ENCODE assay signal across 8 cellular contexts in genomic region chr15:92880796-92881569, GRCh38. TPM values are rescaled to one million over a fixed set of nuclear protein-coding genes. Genes with fewer than 3 reads are reported as not detected.
DNase-seq lines count a peak whose midpoint lies in the region; ATAC-seq, FAIRE-seq and TF ChIP-seq lines count a peak whose summit lies in the region.

No MANE protein-coding gene starts in this region.

- H3K4me1 ChIP-seq in cardiac muscle cell (ENCODE audit: low read depth) (peaks cover 36% of the 10 kb centered on the region), K562 (replicated peaks in 1 of 2; ENCODE audit: control insufficient read depth in 2 of 2, insufficient read depth in 2 of 2, low read length in 2 of 2) (peaks cover 24 to 50% of the 10 kb centered on the region in 2 experiments), mesendoderm (ENCODE audit: control insufficient read depth, low read depth, low read length) (peaks cover 6% of the 10 kb centered on the region), urinary bladder (ENCODE audit: insufficient read depth) (no peaks in the 10 kb centered on the region)

- H2AK5ac ChIP-seq in mesendoderm (ENCODE audit: low read length) = no peak overlapping the region

- TF ChIP-seq CTCF in cardiac muscle cell (IDR thresholded peaks at IDR 0.05; ENCODE audit: low read depth, low read length) (no peak), K562 (IDR thresholded peaks at IDR 0.05 in 2 of 3, conservative IDR thresholded peaks at IDR 0.05 in 1 of 3; ENCODE audit: insufficient read depth in 2 of 3, low read depth in 1 of 3, low read length in 3 of 3) (no peak)

- H2BK5ac ChIP-seq in mesendoderm (ENCODE audit: low read length) = no peak overlapping the region

- no peaks in the 10 kb centered on the region for H4K20me1 ChIP-seq in K562 (replicated peaks; ENCODE audit: control insufficient read depth, insufficient read depth, low read length)

- peak overlapping the region; percentile 45 for H3K18ac ChIP-seq in mesendoderm (ENCODE audit: low read length)

- H3K4ac ChIP-seq in mesendoderm (ENCODE audit: low read depth, low read length) = no peak overlapping the region

- no peaks in the 10 kb centered on the region for H3K9me1 ChIP-seq in K562 (ENCODE audit: control insufficient read depth, insufficient read depth, low read length)

- no peak for TF ChIP-seq EP300 in K562 (IDR thresholded peaks at IDR 0.05; ENCODE audit: low read length)

- H3K27ac ChIP-seq in cardiac muscle cell (peak overlapping the region; percentile 91), K562 (ENCODE audit: extremely low read depth, low read depth, low read length) (peak overlapping the region; percentile 85), mesendoderm (ENCODE audit: low read depth, low read length) (peak overlapping the region; percentile 11), urinary bladder (ENCODE audit: low read depth) (peak overlapping the region; percentile 32)

- no peak overlapping the region for H2BK120ac ChIP-seq in mesendoderm (ENCODE audit: low read depth, low read length)

- H3K23ac ChIP-seq in mesendoderm (ENCODE audit: low read length) = no peak overlapping the region

- peak overlapping the region; percentile 91 for H3K56ac ChIP-seq in mesendoderm (ENCODE audit: low read length)

- peaks cover 1% of the 10 kb centered on the region for H3K36me3 ChIP-seq in cardiac muscle cell
- H3K36me3 ChIP-seq in K562 (ENCODE audit: control insufficient read depth, insufficient read depth, low read length) = peaks cover 23% of the 10 kb centered on the region; the same call in 2 of the 3 replicates
- H3K36me3 ChIP-seq in mesendoderm (ENCODE audit: control insufficient read depth, insufficient read depth, low read length) = no peaks in the 10 kb centered on the region
- no peaks in the 10 kb centered on the region for H3K36me3 ChIP-seq in urinary bladder (ENCODE audit: insufficient read depth)

- in situ Hi-C loops in K562 (cut with MboI) = loop anchor here (5.0 kb wide), 1 partner anchor 69 kb away; no protein-coding TSS in a partner anchor

- WGBS in K562 (ENCODE audit: insufficient coverage, low coverage, missing lambda C conversion rate) = 18% methylated on average over 4 of the region's 4 CpGs
- WGBS in mesendoderm (ENCODE audit: extremely low coverage, insufficient coverage, low lambda C conversion rate) = no CpG with 5 or more reads among the region's 4 CpGs
- WGBS in urinary bladder = 32% methylated on average over 4 of the region's 4 CpGs

- H3K9me3 ChIP-seq in cardiac muscle cell (ENCODE audit: low read depth) (no peaks in the 10 kb centered on the region), K562 (replicated peaks; ENCODE audit: control insufficient read depth, insufficient read depth, low read depth, low read length) (no peaks in the 10 kb centered on the region)

- H3K27me3 ChIP-seq in cardiac muscle cell (no peaks in the 10 kb centered on the region), K562 (ENCODE audit: control insufficient read depth in 2 of 2, insufficient read depth in 2 of 2, low read length in 2 of 2) (no peaks in the 10 kb centered on the region), mesendoderm (ENCODE audit: insufficient read depth, low read length, poor library complexity) (no peaks in the 10 kb centered on the region)

- no peaks in the 10 kb centered on the region for H3K79me1 ChIP-seq in mesendoderm (ENCODE audit: low read length)

- ATAC-seq in Right ventricle myocardium inferior = no peak
- no peak for ATAC-seq in K562
- ATAC-seq in GM21619 (IDR thresholded peaks at IDR 0.05; ENCODE audit: unreplicated experiment) = no peak
- ATAC-seq in HG02870 (IDR thresholded peaks at IDR 0.05; ENCODE audit: unreplicated experiment) = no peak

- DNase-seq in cardiac muscle cell (ENCODE audit: low read depth in 1 of 2, low spot score in 1 of 2) = peak in 1 of 2 donors; percentile 70
- no peak for DNase-seq in Right ventricle myocardium inferior (ENCODE audit: missing footprints)
- no peak for DNase-seq in K562 (ENCODE audit: extremely low read depth in 1 of 4, low spot score in 3 of 4)
- no peak for DNase-seq in mesendoderm
- no peak for DNase-seq in UCSD-AML1 (lab: John Stamatoyannopoulos, UW; ENCODE audit: unreplicated experiment)

- intact Hi-C loops in Right ventricle myocardium inferior (cut with DNase I) (loop anchor here (5.0 kb wide), 1 partner anchor 36 kb away; no protein-coding TSS in a partner anchor), K562 (cut with micrococcal nuclease) (loop anchor here (1.0 kb wide), 1 partner anchor 32 kb away; no protein-coding TSS in a partner anchor)

- POLR2A ChIA-PET in K562 (lab: Yijun Ruan, JAX) = interaction anchor here (0.7 to 9.6 kb wide), 19 partner anchors 8 to 77 kb away, joined by 3 to 110 read pairs (median 6); partner anchors contain the start of gene CHD2

- no TSS peak for BruUV-seq in K562 (replicated peaks; lab: Mats Ljungman, UMichigan)

- H3K79me2 ChIP-seq in K562 (ENCODE audit: control insufficient read depth, insufficient read depth, low read length) (peaks cover 49% of the 10 kb centered on the region), mesendoderm (ENCODE audit: control insufficient read depth, insufficient read depth, low read length) (peaks cover 25% of the 10 kb centered on the region)

- TF ChIP-seq RAD21 in K562 (CRISPR knock-in tag; conservative IDR thresholded peaks at IDR 0.05 in 1 of 2, IDR thresholded peaks at IDR 0.05 in 1 of 2) = no peak

- H4K8ac ChIP-seq in mesendoderm (ENCODE audit: low read depth, low read length) = peak overlapping the region; percentile 58

- peak overlapping the region; percentile 27 to 86; a peak in 3 of 4 replicates for H3K9ac ChIP-seq in K562 (ENCODE audit: insufficient read depth in 1 of 2, low read depth in 2 of 2, low read length in 2 of 2)
- H3K9ac ChIP-seq in mesendoderm (ENCODE audit: low read length) = peak overlapping the region; percentile 76

- H3K4me3 ChIP-seq in cardiac muscle cell = no peak overlapping the region
- H3K4me3 ChIP-seq in K562 = peak overlapping the region; percentile 38
- H3K4me3 ChIP-seq in mesendoderm (ENCODE audit: low read length) = no peak overlapping the region
- no peak overlapping the region for H3K4me3 ChIP-seq in urinary bladder (ENCODE audit: low read depth, low read length)

- peak overlapping the region; percentile 7 for H4K5ac ChIP-seq in mesendoderm (ENCODE audit: low read length)

- TF ChIP-seq POLR2A in K562 (conservative IDR thresholded peaks at IDR 0.05) = no peak

- peak overlapping the region; percentile 77 for H3K4me2 ChIP-seq in K562 (ENCODE audit: insufficient read depth, low read length)
- H3K4me2 ChIP-seq in mesendoderm (ENCODE audit: low read length) = no peak overlapping the region

- peak overlapping the region; percentile 76 for H2AFZ ChIP-seq in K562 (ENCODE audit: low read depth, low read length)

- no peak overlapping the region for H2BK15ac ChIP-seq in mesendoderm (replicated peaks; ENCODE audit: low read depth)

- no peak for FAIRE-seq in K562 (lab: Jason Lieb, UNC)

- CTCF ChIA-PET in K562 (lab: Yijun Ruan, JAX; ENCODE audit: low intra/inter-chr PET ratio) = no interaction called here

TF ChIP-seq in K562, 482 proteins besides CTCF, POLR2A, EP300 and RAD21 (continues in another document):
- TF ChIP-seq RFX7 (CRISPR knock-in tag; IDR thresholded peaks at IDR 0.05) (no peak), NFATC3 (IDR thresholded peaks at IDR 0.05) (no peak), CBX2 (IDR thresholded peaks at IDR 0.05; ENCODE audit: insufficient read depth, low read length, poor library complexity, severe bottlenecking) (no peak), CC2D1A (IDR thresholded peaks at IDR 0.05) (no peak), MEIS2 (IDR thresholded peaks at IDR 0.05; ENCODE audit: partially characterized antibody) (peak; percentile 41), UBTF (IDR thresholded peaks at IDR 0.05; ENCODE audit: borderline replicate concordance in 1 of 2, low read depth in 2 of 2, low read length in 2 of 2) (no peak)

RNA-seq across cellular contexts. Expression of gene CHD2, which starts 19.1 kb away (rescaled TPM):
- total RNA-seq in cardiac muscle cell = 49.5 and 118 TPM in 2 replicates
- 60.8 and 90.6 TPM in 2 replicates for polyA plus RNA-seq in cardiac muscle cell
- 45.9 TPM for total RNA-seq in Right ventricle myocardium inferior
- 221 and 585 TPM in 2 replicates for total RNA-seq in K562 (2011; cell fraction: chromatin; rRNA removed; ENCODE audit: low replicate concordance)
- total RNA-seq in K562 (2011; cell fraction: nucleolus; rRNA removed) = 101 and 147 TPM in 2 replicates
- total RNA-seq in K562 (2011; cell fraction: nucleoplasm; rRNA removed) = 282 and 390 TPM in 2 replicates
- 38.9 and 47.3 TPM in 2 replicates for total RNA-seq in K562 (2014; rRNA removed)
- total RNA-seq in K562 (2014; rRNA removed; fragmentation: Illumina TruSeq; extraction: Trizol) = 59.0 and 66.0 TPM in 2 replicates
- total RNA-seq in K562 (2015; rRNA removed; fragmentation: Illumina TruSeq; extraction: Trizol) = 45.5 and 49.7 TPM in 2 replicates
- 57.8 and 61.9 TPM in 2 replicates for total RNA-seq in K562 (2021)
- polyA plus RNA-seq in K562 (2011; rRNA removed) = 56.2 and 63.4 TPM in 2 replicates
- 32.8 and 58.4 TPM in 2 replicates for polyA plus RNA-seq in K562 (2011; cell fraction: cytosol; rRNA removed)
- 192 and 194 TPM in 2 replicates for polyA plus RNA-seq in K562 (2011; cell fraction: nucleus; rRNA removed)
- polyA plus RNA-seq in K562 (2012) = 33.7 and 57.7 TPM in 2 replicates
- 57.6 and 70.8 TPM in 2 replicates for polyA plus RNA-seq in K562 (2014; fragmentation: Illumina TruSeq; extraction: Trizol)
- polyA plus RNA-seq in K562 (2014; fragmentation: Nextera tagmentation; extraction: Ambion mirVana) = 10 to 100 TPM; 50.0 to 53.6 TPM
- polyA plus RNA-seq in K562 (2014; rRNA removed) = 55.3 and 61.3 TPM in 2 replicates
- 167 and 232 TPM in 2 replicates for polyA minus RNA-seq in K562 (2011; rRNA and poly(A)+ RNA removed)
- 39.1 and 51.9 TPM in 2 replicates for polyA minus RNA-seq in K562 (2011; cell fraction: cytosol; rRNA and poly(A)+ RNA removed)
- polyA minus RNA-seq in K562 (2011; cell fraction: nucleus; rRNA and poly(A)+ RNA removed) = 209 and 435 TPM in 2 replicates
- polyA plus RNA-seq in mesendoderm (2013, experiment 1 of 2) = 46.2 TPM
- 51.0 TPM for polyA plus RNA-seq in mesendoderm (2013, experiment 2 of 2)
- 210 TPM for total RNA-seq in urinary bladder
- polyA plus RNA-seq in urinary bladder = 29.9 TPM

Comparison
In these comparisons a context has a peak if more than half of its experiments do, and no peak if none do; other contexts are left out.
1. H3K27ac ChIP-seq: peak in every context shown above with its lines; median percentile 91 in cardiac muscle cell; 85 in K562; 32 in urinary bladder; 11 in mesendoderm.